ENCODE assay signal across 7 cellular contexts in the genomic region with DNA sequence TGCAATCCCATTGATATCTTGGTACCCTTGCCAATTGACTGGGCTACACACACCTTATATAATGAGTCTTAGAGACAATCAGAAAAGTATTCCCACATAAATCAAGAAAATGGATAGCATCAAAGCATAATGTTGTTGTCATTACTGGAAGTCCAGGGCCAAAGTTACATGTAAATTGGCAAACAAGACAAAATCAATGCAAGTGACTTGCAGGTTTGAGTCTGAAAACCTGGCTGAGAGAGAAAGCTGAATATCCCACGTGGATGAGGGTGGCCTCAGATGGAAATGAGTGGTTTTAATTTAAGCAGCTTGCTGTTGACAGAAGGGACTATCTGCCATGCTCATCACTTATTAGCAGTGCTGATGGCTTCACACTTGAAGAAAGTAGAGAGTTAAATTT.
"Had no signal": no experiment of that assay in that cellular context is flagged by ENCODE, and none has a peak within 500 bp of the region (broad histone marks: within the 10 kb centered on the region; RNA-seq: fewer than 3 reads in every experiment).

No MANE protein-coding gene starts in this region.

- H3K4me1 Mint-ChIP-seq: GM23338, H9, IgD-negative memory B cell had no signal

- H3K27ac Mint-ChIP-seq: GM23338, H9, IgD-negative memory B cell had no signal

- DNase-seq: H9, HCEC 1CT had no signal

- H3K36me3 Mint-ChIP-seq: IgD-negative memory B cell had no signal

- H3K9me3 Mint-ChIP-seq: H9 had no signal

- H3K4me2 ChIP-seq: GM23338 had no signal

- H3K4me3 ChIP-seq: GM23338 had no signal

- FAIRE-seq: H1, H54, HTR-8/SVneo had no signal

- H3K4me3 Mint-ChIP-seq: GM23338, H9, IgD-negative memory B cell had no signal

- ATAC-seq: GM23338 had no signal

- H2AFZ ChIP-seq: GM23338 had no signal

- H3K27me3 Mint-ChIP-seq: IgD-negative memory B cell had no signal
